ENCODE assay signal across 8 cellular contexts in the genomic region with DNA sequence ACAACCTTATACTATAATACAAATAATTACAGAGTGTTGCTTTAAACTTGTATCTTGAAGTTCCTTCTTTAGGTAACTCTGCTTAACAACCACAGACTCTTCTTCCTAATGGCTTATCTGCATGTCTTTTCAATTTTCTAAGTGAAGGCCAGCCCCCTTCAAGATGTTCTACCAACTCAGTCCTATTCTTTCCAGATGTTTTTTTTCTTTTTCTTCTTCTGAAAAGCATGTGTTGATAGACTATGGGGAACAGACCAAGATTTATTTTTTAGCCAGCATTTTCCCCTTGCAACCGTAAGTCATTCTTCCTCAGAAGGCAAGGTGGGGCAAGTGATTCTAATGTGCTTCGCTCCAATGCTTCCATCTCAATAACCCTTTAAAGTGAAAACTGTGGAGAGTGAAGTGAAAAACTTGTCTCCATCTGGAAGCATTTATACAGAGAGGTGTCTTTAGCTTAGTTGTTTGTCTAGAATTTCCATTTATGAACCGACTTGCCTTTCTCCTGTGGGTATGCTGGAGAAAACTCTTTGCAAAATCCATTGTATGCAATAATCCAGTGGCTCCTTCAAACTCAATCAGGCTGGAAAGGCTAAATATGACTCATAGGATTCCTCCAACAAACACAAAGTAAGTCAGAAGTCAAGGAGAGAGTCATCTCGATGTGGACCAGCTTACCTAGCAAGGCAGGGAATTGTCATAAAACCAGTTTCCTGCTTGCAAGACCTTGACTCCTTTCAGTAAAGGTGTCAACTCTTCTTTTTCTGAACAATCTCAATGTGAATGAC.
DNase-seq lines count a peak whose midpoint lies in the region; ATAC-seq, FAIRE-seq and TF ChIP-seq lines count a peak whose summit lies in the region.

No MANE protein-coding gene starts in this region.

- no peak for TF ChIP-seq POLR2A in body of pancreas (IDR thresholded peaks at IDR 0.05)

- CTCF ChIA-PET in activated naive CD4-positive, alpha-beta T cell treated with anti-CD3 and anti-CD28 coated beads, Interleukin-2, amount 10 ng/mL, durations not matched to agents 7 days and 5 days (lab: Charles Lee), result interaction anchor here (1.2 kb wide), 1 partner anchor 84 kb away, joined by 4 read pairs; a partner anchor contains a TSS

- H3K4me3 Mint-ChIP-seq in activated naive CD4-positive, alpha-beta T cell treated with anti-CD3 and anti-CD28 coated beads, Interleukin-2, amount 10 ng/mL, durations not matched to agents 7 days and 5 days, result no peak overlapping the region

- WGBS in body of pancreas, 2 donors, result 61 to 67% methylated on average over 4 of the region's 4 CpGs

- H3K36me3 Mint-ChIP-seq in activated naive CD4-positive, alpha-beta T cell treated with anti-CD3 and anti-CD28 coated beads, Interleukin-2, amount 10 ng/mL, durations not matched to agents 7 days and 5 days, result peaks cover 52% of the 10 kb centered on the region

- no peaks in the 10 kb centered on the region for H3K9me3 Mint-ChIP-seq in activated naive CD4-positive, alpha-beta T cell treated with anti-CD3 and anti-CD28 coated beads, Interleukin-2, amount 10 ng/mL, durations not matched to agents 7 days and 5 days

- TF ChIP-seq CTCF in kidney (IDR thresholded peaks at IDR 0.05; ENCODE audit: borderline replicate concordance, extremely low read depth, insufficient read depth), result no peak
- no peak for TF ChIP-seq CTCF in upper lobe of right lung (IDR thresholded peaks at IDR 0.05)
- TF ChIP-seq CTCF in body of pancreas (IDR thresholded peaks at IDR 0.05), result no peak

- no peak for DNase-seq in activated naive CD4-positive, alpha-beta T cell treated with anti-CD3 and anti-CD28 coated beads, Interleukin-2, amount 10 ng/mL, durations not matched to agents 7 days and 5 days
- no peak for DNase-seq in activated naive CD4-positive, alpha-beta T cell treated with Interleukin-2 at 50 U/mL for 16 hours
- DNase-seq in adipocyte (ENCODE audit: low read depth) (peak; percentile 66), kidney (no peak), upper lobe of right lung (no peak), body of pancreas (no peak)
- no peak for DNase-seq in stimulated activated CD4-positive, alpha-beta T cell treated with anti-CD3 and anti-CD28 coated beads, Interleukin-2, amount 100 ng/mL, for 24 hours

- H3K9ac ChIP-seq in adipocyte (ENCODE audit: low read length) (peak overlapping the region; percentile 69), kidney (ENCODE audit: low read length in 2 of 2) (no peak overlapping the region)

- peak overlapping the region; percentile 96 for H3K27ac Mint-ChIP-seq in activated naive CD4-positive, alpha-beta T cell treated with anti-CD3 and anti-CD28 coated beads, Interleukin-2, amount 10 ng/mL, durations not matched to agents 7 days and 5 days

- no peak for ATAC-seq in upper lobe of right lung
- ATAC-seq in GM18907 (IDR thresholded peaks at IDR 0.05; ENCODE audit: unreplicated experiment), result no peak
- ATAC-seq in body of pancreas, result no peak

- H3K36me3 ChIP-seq in adipocyte (ENCODE audit: control insufficient read depth, insufficient read depth, low read length, severe bottlenecking) (no peaks in the 10 kb centered on the region), kidney (ENCODE audit: control insufficient read depth in 1 of 2, insufficient read depth in 2 of 2, low read length in 2 of 2) (no peaks in the 10 kb centered on the region), upper lobe of right lung (no peaks in the 10 kb centered on the region), body of pancreas (replicated peaks in 1 of 2; ENCODE audit: insufficient read depth in 1 of 2, low read depth in 2 of 2) (no peaks in the 10 kb centered on the region)

- H3K4me3 ChIP-seq in adipocyte (ENCODE audit: low read length) (peak overlapping the region; percentile 57), kidney (ENCODE audit: low read length in 2 of 2) (peak overlapping the region in 1 of 2 donors; percentile 7), upper lobe of right lung (no peak overlapping the region), body of pancreas (no peak overlapping the region)

- intact Hi-C loops in kidney (cut with DNase I) (no loop called here), upper lobe of right lung (cut with DNase I) (no loop called here), body of pancreas (cut with DNase I) (no loop called here)

- H3K4me1 ChIP-seq in adipocyte (ENCODE audit: control insufficient read depth, insufficient read depth, low read length) (peaks cover 66% of the 10 kb centered on the region), kidney (ENCODE audit: control insufficient read depth in 1 of 2, insufficient read depth in 1 of 2, low read depth in 1 of 2, low read length in 2 of 2) (peaks cover 18 to 49% of the 10 kb centered on the region in 2 donors), upper lobe of right lung (peaks cover 70% of the 10 kb centered on the region), body of pancreas (peaks cover 9% of the 10 kb centered on the region)

- H3K9me3 ChIP-seq in adipocyte (ENCODE audit: control insufficient read depth, low read length) (no peaks in the 10 kb centered on the region), kidney (ENCODE audit: control insufficient read depth in 1 of 2, low read length in 2 of 2) (no peaks in the 10 kb centered on the region), upper lobe of right lung (no peaks in the 10 kb centered on the region), body of pancreas (no peaks in the 10 kb centered on the region)

- H3K27ac ChIP-seq in kidney (ENCODE audit: low read depth in 2 of 2, low read length in 2 of 2) (peak overlapping the region; percentile 20 to 89), upper lobe of right lung (peak overlapping the region; percentile 71), body of pancreas (peak overlapping the region in 1 of 4 donors; percentile 19)

- no peak for FAIRE-seq in kidney (lab: Jason Lieb, UNC)

- no peaks in the 10 kb centered on the region for H3K27me3 Mint-ChIP-seq in activated naive CD4-positive, alpha-beta T cell treated with anti-CD3 and anti-CD28 coated beads, Interleukin-2, amount 10 ng/mL, durations not matched to agents 7 days and 5 days

- H3K4me1 Mint-ChIP-seq in activated naive CD4-positive, alpha-beta T cell treated with anti-CD3 and anti-CD28 coated beads, Interleukin-2, amount 10 ng/mL, durations not matched to agents 7 days and 5 days, result peaks cover 90% of the 10 kb centered on the region

- no peaks in the 10 kb centered on the region for H3K27me3 ChIP-seq in adipocyte (replicated peaks; ENCODE audit: control insufficient read depth, insufficient read depth, low read length)
- no peaks in the 10 kb centered on the region for H3K27me3 ChIP-seq in upper lobe of right lung
- H3K27me3 ChIP-seq in body of pancreas, result no peaks in the 10 kb centered on the region
